In the genomic region with DNA sequence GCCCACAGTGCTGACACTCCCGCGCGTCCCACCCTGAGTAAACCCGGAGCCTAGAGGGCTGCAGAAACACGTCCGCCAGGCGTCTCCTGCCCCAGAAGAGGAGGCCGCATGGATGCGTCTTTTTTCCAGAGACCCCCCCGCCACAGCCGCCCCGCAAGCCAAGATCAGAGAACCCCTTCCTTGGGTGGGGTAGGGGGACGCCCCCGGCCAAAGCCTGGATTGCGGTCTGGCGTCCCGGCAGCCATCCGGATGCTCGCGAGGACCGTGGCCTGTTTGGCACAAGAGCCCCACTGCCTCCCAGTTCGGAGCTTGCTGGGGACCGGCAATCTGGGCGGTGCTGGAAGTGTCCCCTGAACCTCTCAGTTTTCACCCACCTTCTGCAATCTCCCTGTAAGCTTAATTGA, we compare ENCODE assay signal across 9 cellular contexts. TPM values are rescaled to one million over a fixed set of nuclear protein-coding genes. Genes with fewer than 3 reads are reported as not detected.
DNase-seq lines count a peak whose midpoint lies in the region; ATAC-seq and TF ChIP-seq lines count a peak whose summit lies in the region.
"Had no signal": no experiment of that assay in that cellular context is flagged by ENCODE, and none has a peak within 500 bp of the region (broad histone marks: within the 10 kb centered on the region; RNA-seq: fewer than 3 reads in every experiment).

No MANE protein-coding gene starts in this region.

- H3K36me3 ChIP-seq in right atrium auricular region = no peaks in the 10 kb centered on the region

- H3K9me3 Mint-ChIP-seq in Calu3 (ENCODE audit: low read depth, unreplicated experiment) = no peaks in the 10 kb centered on the region
- no peaks in the 10 kb centered on the region for H3K9me3 Mint-ChIP-seq in activated naive CD8-positive, alpha-beta T cell (ENCODE audit: low read depth)

- no peak for TF ChIP-seq CTCF in Calu3 (IDR thresholded peaks at IDR 0.05; ENCODE audit: unreplicated experiment)
- TF ChIP-seq CTCF in right atrium auricular region (IDR thresholded peaks at IDR 0.05) = no peak

- no peak overlapping the region for H3K27ac Mint-ChIP-seq in Calu3 (ENCODE audit: unreplicated experiment)
- no peak overlapping the region for H3K27ac Mint-ChIP-seq in activated naive CD8-positive, alpha-beta T cell

- peaks cover 22% of the 10 kb centered on the region for H3K27me3 Mint-ChIP-seq in Calu3 (ENCODE audit: unreplicated experiment)
- peaks cover 37% of the 10 kb centered on the region for H3K27me3 Mint-ChIP-seq in activated naive CD8-positive, alpha-beta T cell

- peaks cover 5% of the 10 kb centered on the region for H3K4me1 Mint-ChIP-seq in Calu3 (ENCODE audit: low read depth, unreplicated experiment)
- peaks cover 11% of the 10 kb centered on the region for H3K4me1 Mint-ChIP-seq in activated naive CD8-positive, alpha-beta T cell (ENCODE audit: low read depth)

- peak overlapping the region; percentile 35 to 56 for H3K4me3 ChIP-seq in right atrium auricular region

- ATAC-seq in HG03571 (IDR thresholded peaks at IDR 0.05; ENCODE audit: unreplicated experiment) (no peak), GM21360 (IDR thresholded peaks at IDR 0.05; ENCODE audit: unreplicated experiment) (no peak)

- no peak for DNase-seq in Calu3
- no peak for DNase-seq in right atrium auricular region (ENCODE audit: low spot score)
- DNase-seq in posterior vena cava (ENCODE audit: low spot score) = peak; percentile 62
- DNase-seq in stimulated activated CD4-positive, alpha-beta T cell treated with anti-CD3 and anti-CD28 coated beads, Interleukin-4, amount 100 ng/mL, for 24 hours = no peak
- DNase-seq in Kasumi-1 (lab: John Stamatoyannopoulos, UW) = no peak

- H3K36me3 Mint-ChIP-seq in Calu3 (ENCODE audit: insufficient read depth, unreplicated experiment) = peaks cover 15% of the 10 kb centered on the region
- H3K36me3 Mint-ChIP-seq in activated naive CD8-positive, alpha-beta T cell = no peaks in the 10 kb centered on the region

- CTCF ChIA-PET in Calu3 (lab: Charles Lee) = no interaction called here

- peaks cover 0 to 17% of the 10 kb centered on the region in 2 donors for H3K4me1 ChIP-seq in right atrium auricular region

- intact Hi-C loops in Calu3 (cut with micrococcal nuclease; ENCODE audit: unreplicated experiment) (no loop called here), posterior vena cava (cut with DNase I) (no loop called here)

- peak overlapping the region; percentile 71 for H3K4me3 Mint-ChIP-seq in Calu3 (ENCODE audit: low read depth, unreplicated experiment)
- peak overlapping the region; percentile 63 for H3K4me3 Mint-ChIP-seq in activated naive CD8-positive, alpha-beta T cell

- BruUV-seq in Calu3 (replicated peaks; lab: Mats Ljungman, UMichigan) = no TSS peak

- H3K27me3 ChIP-seq in right atrium auricular region = peaks cover 0 to 8% of the 10 kb centered on the region in 2 donors

- H3K9me3 ChIP-seq in right atrium auricular region = no peaks in the 10 kb centered on the region

- peak overlapping the region in 1 of 2 donors; percentile 54 for H3K27ac ChIP-seq in right atrium auricular region

RNA-seq across cellular contexts. Expression of a gene that starts 1.0 kb away (rescaled TPM):
- total RNA-seq in Calu3 (2022) (not detected in 2 replicates), right atrium auricular region (1 to 10 TPM; 1.4 to 4.8 TPM), posterior vena cava (1 to 10 TPM; 3.9 to 6.8 TPM)
- total RNA-seq: OCI-LY7 had no signal
